In genomic region chrX:48631376-48632090, GRCh38 we compare ENCODE assay signal across 8 cellular contexts. TPM values are rescaled to one million over a fixed set of nuclear protein-coding genes. Genes with fewer than 3 reads are reported as not detected.
DNase-seq lines count a peak whose midpoint lies in the region; ATAC-seq and TF ChIP-seq lines count a peak whose summit lies in the region.

No MANE protein-coding gene starts in this region.

- H3K9ac ChIP-seq in HUES64 (ENCODE audit: low read depth, low read length) (no peak overlapping the region), PC-3 (ENCODE audit: low read length) (no peak overlapping the region)

- peak overlapping the region; percentile 78 for H3K4me2 ChIP-seq in PC-3 (ENCODE audit: low read length)

- no peak overlapping the region for H3K27ac Mint-ChIP-seq in activated T-cell treated with anti-CD3 and anti-CD28 coated beads, Interleukin-2, amount 50 U/mL, for 72 hours
- H3K27ac Mint-ChIP-seq in nephron = peak overlapping the region in 2 of 3 experiments; percentile 72 to 78

- H2AFZ ChIP-seq in PC-3 (ENCODE audit: low read length) = peak overlapping the region; percentile 74

- TF ChIP-seq CTCF in AG10803 (conservative IDR thresholded peaks at IDR 0.05; ENCODE audit: low read length) (peak; percentile 66), PC-3 (conservative IDR thresholded peaks at IDR 0.05; ENCODE audit: low read depth, low read length) (peak; percentile 79), nephron (IDR thresholded peaks at IDR 0.05; ENCODE audit: unreplicated experiment in 3 of 3) (peak; percentile 42 to 59 (median 51))

- H3K79me2 ChIP-seq in PC-3 (ENCODE audit: low read length) = no peaks in the 10 kb centered on the region

- CTCF ChIA-PET in PC-3 (lab: Charles Lee) = interaction anchor here (0.5 to 0.6 kb wide), 2 partner anchors 67 to 659 kb away, joined by 3 to 4 read pairs; no protein-coding TSS in a partner anchor

- H3K4me3 ChIP-seq in AG10803 (ENCODE audit: low read length) (peak overlapping the region; percentile 26; the same call in 1 of the 2 replicates), HUES64 (ENCODE audit: low read length) (peak overlapping the region; percentile 18; the same call in 1 of the 2 replicates), PC-3 (ENCODE audit: low read length) (peak overlapping the region; percentile 54)

- no peaks in the 10 kb centered on the region for H4K20me1 ChIP-seq in PC-3 (ENCODE audit: low read length)

- H3K9me3 Mint-ChIP-seq in activated T-cell treated with anti-CD3 and anti-CD28 coated beads, Interleukin-2, amount 50 U/mL, for 72 hours = no peaks in the 10 kb centered on the region
- peaks cover 7% of the 10 kb centered on the region for H3K9me3 Mint-ChIP-seq in nephron

- no TSS peak for BruUV-seq in PC-3 (replicated peaks; lab: Mats Ljungman, UMichigan)

- H3K9me2 ChIP-seq in PC-3 (replicated peaks; ENCODE audit: low read length) = no peaks in the 10 kb centered on the region

- POLR2A ChIA-PET in PC-3 (lab: Charles Lee; ENCODE audit: unreplicated experiment) = interaction anchor here (0.5 kb wide), 1 partner anchor 36 kb away, joined by 5 read pairs; no protein-coding TSS in a partner anchor

- ATAC-seq in GM18907 (IDR thresholded peaks at IDR 0.05; ENCODE audit: unreplicated experiment) (peak; percentile 80), PC-3 (peak; percentile 98)
- peak; percentile 92 to 94 for ATAC-seq in activated T-cell treated with anti-CD3 and anti-CD28 coated beads, Interleukin-2, amount 50 U/mL, for 72 hours (replicated peaks in 1 of 2)

- no peaks in the 10 kb centered on the region for H3K9me3 ChIP-seq in HUES64 (ENCODE audit: insufficient read depth, low read depth, low read length)
- H3K9me3 ChIP-seq in PC-3 (ENCODE audit: low read length) = no peaks in the 10 kb centered on the region

- H3K4me1 ChIP-seq in HUES64 (ENCODE audit: insufficient read depth, low read length) (no peaks in the 10 kb centered on the region), PC-3 (ENCODE audit: insufficient read depth, low read length) (peaks cover 9% of the 10 kb centered on the region)

- H3K4me1 Mint-ChIP-seq in activated T-cell treated with anti-CD3 and anti-CD28 coated beads, Interleukin-2, amount 50 U/mL, for 72 hours (ENCODE audit: low read depth) = peaks cover 15% of the 10 kb centered on the region
- H3K4me1 Mint-ChIP-seq in nephron = peaks cover 5% of the 10 kb centered on the region

- H3K27me3 ChIP-seq in HUES64 (ENCODE audit: insufficient read depth, low read length) (no peaks in the 10 kb centered on the region), PC-3 (ENCODE audit: low read length) (no peaks in the 10 kb centered on the region)

- H3K27me3 Mint-ChIP-seq in activated T-cell treated with anti-CD3 and anti-CD28 coated beads, Interleukin-2, amount 50 U/mL, for 72 hours (ENCODE audit: low read depth) = no peaks in the 10 kb centered on the region
- no peaks in the 10 kb centered on the region for H3K27me3 Mint-ChIP-seq in nephron (ENCODE audit: low read depth)

- intact Hi-C loops in PC-3 (cut with micrococcal nuclease) = loop anchor here (2.0 kb wide), 1 partner anchor 1245 kb away; no protein-coding TSS in a partner anchor

- 32% methylated on average over 18 of the region's 18 CpGs for WGBS in HUES64

- peak; percentile 85 for DNase-seq in AG10803 (ENCODE audit: low read depth)
- peak; percentile 97 for DNase-seq in PC-3
- DNase-seq in activated T-cell treated with anti-CD3 and anti-CD28 coated beads, Interleukin-2, amount 50 U/mL, for 72 hours = peak; percentile 70 to 73
- DNase-seq in fibroblast of gingiva (ENCODE audit: low read depth) = peak; percentile 80
- peak; percentile 35 for DNase-seq in stimulated activated naive CD4-positive, alpha-beta T cell treated with Interleukin-2 at 50 U/mL for 16 hours (lab: John Stamatoyannopoulos, UW)

- H3K36me3 Mint-ChIP-seq in activated T-cell treated with anti-CD3 and anti-CD28 coated beads, Interleukin-2, amount 50 U/mL, for 72 hours (ENCODE audit: insufficient read depth in 2 of 2) = no peaks in the 10 kb centered on the region
- no peaks in the 10 kb centered on the region for H3K36me3 Mint-ChIP-seq in nephron (ENCODE audit: low read depth)

- peak overlapping the region; percentile 54 to 60 for H3K4me3 Mint-ChIP-seq in activated T-cell treated with anti-CD3 and anti-CD28 coated beads, Interleukin-2, amount 50 U/mL, for 72 hours
- peak overlapping the region in 2 of 3 experiments; percentile 11 to 36 for H3K4me3 Mint-ChIP-seq in nephron

- H3K27ac ChIP-seq in HUES64 (ENCODE audit: low read depth, low read length) (peak overlapping the region; percentile 45; the same call in 1 of the 2 replicates), PC-3 (ENCODE audit: low read length) (no peak overlapping the region)

- no peaks in the 10 kb centered on the region for H3K36me3 ChIP-seq in HUES64 (ENCODE audit: insufficient read depth, low read length)
- H3K36me3 ChIP-seq in PC-3 (ENCODE audit: low read depth, low read length) = no peaks in the 10 kb centered on the region

- no peaks in the 10 kb centered on the region for H3F3A ChIP-seq in PC-3 (ENCODE audit: low read length, unreplicated experiment)

RNA-seq across cellular contexts. Expression of gene WDR13, which starts 34.2 kb away (rescaled TPM):
- polyA plus RNA-seq in HUES64 (2013, experiment 1 of 2) = 23.5 TPM
- 26.6 TPM for polyA plus RNA-seq in HUES64 (2013, experiment 2 of 2)
- 93.3 and 106 TPM in 2 replicates for total RNA-seq in PC-3 (2014; rRNA removed)
- total RNA-seq in activated T-cell treated with anti-CD3 and anti-CD28 coated beads, Interleukin-2, amount 50 U/mL, for 72 hours = 10 to 100 TPM; 55.7 to 59.9 TPM

RNA-seq across cellular contexts. Expression of gene WAS, which starts 52.1 kb away (rescaled TPM):
- polyA plus RNA-seq in HUES64 (2013, experiment 1 of 2) = 0.20 TPM
- 0.76 TPM for polyA plus RNA-seq in HUES64 (2013, experiment 2 of 2)
- 0.66 TPM in 1 of 2 replicates, not detected in the other for total RNA-seq in PC-3 (2014; rRNA removed)
- total RNA-seq in activated T-cell treated with anti-CD3 and anti-CD28 coated beads, Interleukin-2, amount 50 U/mL, for 72 hours = 10 to 100 TPM; 81.4 to 83.9 TPM

RNA-seq across cellular contexts. Expression of gene RBM3, which starts 57.2 kb away (rescaled TPM):
- polyA plus RNA-seq in HUES64 (2013, experiment 1 of 2) = 204 TPM
- 168 TPM for polyA plus RNA-seq in HUES64 (2013, experiment 2 of 2)
- 375 and 389 TPM in 2 replicates for total RNA-seq in PC-3 (2014; rRNA removed)
- total RNA-seq in activated T-cell treated with anti-CD3 and anti-CD28 coated beads, Interleukin-2, amount 50 U/mL, for 72 hours = 100 to 1,000 TPM; 183 to 225 TPM

Comparison
In these comparisons a context has a peak if more than half of its experiments do, and no peak if none do; other contexts are left out.
1. DNase-seq: peak in every context shown above with its lines; median percentile 97 in PC-3; 85 in AG10803; 80 in fibroblast of gingiva; 72 in activated T-cell treated with anti-CD3 and anti-CD28 coated beads, Interleukin-2, amount 50 U/mL, for 72 hours; 35 in stimulated activated naive CD4-positive, alpha-beta T cell treated with Interleukin-2 at 50 U/mL for 16 hours.
2. RNA of gene WAS, which starts 52.1 kb away (total RNA-seq): 81.4 to 83.9 TPM in activated T-cell treated with anti-CD3 and anti-CD28 coated beads, Interleukin-2, amount 50 U/mL, for 72 hours; 0.66 TPM in PC-3; every median in the first group is over 10 times any median in the second.
3. Peak in every context shown above with its lines, with median percentiles within 50 percentile points of each other: H3K4me3 ChIP-seq, CTCF ChIP-seq and ATAC-seq.